In the genomic region with DNA sequence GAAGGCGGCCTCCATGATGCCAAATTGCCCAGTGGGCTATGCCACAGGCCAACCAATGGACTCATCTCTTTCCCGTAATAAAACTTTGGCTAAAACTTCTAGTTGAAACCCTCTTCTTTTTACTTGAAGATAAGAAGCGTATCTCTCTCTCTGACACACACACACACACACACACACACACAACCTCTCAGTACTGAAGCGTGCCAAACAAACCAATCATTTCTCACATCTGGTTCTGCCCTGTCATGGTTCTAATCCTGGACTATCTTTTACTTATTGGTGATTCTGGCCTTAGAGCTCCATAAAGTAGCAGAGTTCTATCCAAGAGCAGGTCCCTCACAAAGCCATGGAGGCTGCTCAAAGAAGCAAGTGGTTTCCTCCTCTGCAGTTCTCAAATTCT, we compare ENCODE assay signal across 1 cellular context.
TF ChIP-seq lines count a peak whose summit lies in the region.

No MANE protein-coding gene starts in this region.

TF ChIP-seq in K562, 482 proteins besides CTCF, POLR2A, EP300 and RAD21 (continued from another document):
- TF ChIP-seq, protein P1, sequence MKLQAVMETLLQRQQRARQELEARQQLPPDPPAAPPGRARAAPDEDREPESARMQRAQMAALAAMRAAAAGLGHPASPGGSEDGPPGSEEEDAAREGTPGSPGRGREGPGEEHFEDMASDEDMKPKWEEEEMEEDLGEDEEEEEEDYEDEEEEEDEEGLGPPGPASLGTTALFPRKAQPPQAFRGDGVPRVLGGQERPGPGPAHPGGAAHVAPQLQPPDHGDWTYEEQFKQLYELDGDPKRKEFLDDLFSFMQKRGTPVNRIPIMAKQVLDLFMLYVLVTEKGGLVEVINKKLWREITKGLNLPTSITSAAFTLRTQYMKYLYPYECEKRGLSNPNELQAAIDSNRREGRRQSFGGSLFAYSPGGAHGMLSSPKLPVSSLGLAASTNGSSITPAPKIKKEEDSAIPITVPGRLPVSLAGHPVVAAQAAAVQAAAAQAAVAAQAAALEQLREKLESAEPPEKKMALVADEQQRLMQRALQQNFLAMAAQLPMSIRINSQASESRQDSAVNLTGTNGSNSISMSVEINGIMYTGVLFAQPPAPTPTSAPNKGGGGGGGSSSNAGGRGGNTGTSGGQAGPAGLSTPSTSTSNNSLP (IDR thresholded peaks at IDR 0.05; ENCODE audit: borderline replicate concordance, low read depth, low read length): no peak
- TF ChIP-seq, protein P2, sequence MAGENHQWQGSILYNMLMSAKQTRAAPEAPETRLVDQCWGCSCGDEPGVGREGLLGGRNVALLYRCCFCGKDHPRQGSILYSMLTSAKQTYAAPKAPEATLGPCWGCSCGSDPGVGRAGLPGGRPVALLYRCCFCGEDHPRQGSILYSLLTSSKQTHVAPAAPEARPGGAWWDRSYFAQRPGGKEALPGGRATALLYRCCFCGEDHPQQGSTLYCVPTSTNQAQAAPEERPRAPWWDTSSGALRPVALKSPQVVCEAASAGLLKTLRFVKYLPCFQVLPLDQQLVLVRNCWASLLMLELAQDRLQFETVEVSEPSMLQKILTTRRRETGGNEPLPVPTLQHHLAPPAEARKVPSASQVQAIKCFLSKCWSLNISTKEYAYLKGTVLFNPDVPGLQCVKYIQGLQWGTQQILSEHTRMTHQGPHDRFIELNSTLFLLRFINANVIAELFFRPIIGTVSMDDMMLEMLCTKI (IDR thresholded peaks at IDR 0.05; ENCODE audit: partially characterized antibody): no peak
- TF ChIP-seq, protein P3, sequence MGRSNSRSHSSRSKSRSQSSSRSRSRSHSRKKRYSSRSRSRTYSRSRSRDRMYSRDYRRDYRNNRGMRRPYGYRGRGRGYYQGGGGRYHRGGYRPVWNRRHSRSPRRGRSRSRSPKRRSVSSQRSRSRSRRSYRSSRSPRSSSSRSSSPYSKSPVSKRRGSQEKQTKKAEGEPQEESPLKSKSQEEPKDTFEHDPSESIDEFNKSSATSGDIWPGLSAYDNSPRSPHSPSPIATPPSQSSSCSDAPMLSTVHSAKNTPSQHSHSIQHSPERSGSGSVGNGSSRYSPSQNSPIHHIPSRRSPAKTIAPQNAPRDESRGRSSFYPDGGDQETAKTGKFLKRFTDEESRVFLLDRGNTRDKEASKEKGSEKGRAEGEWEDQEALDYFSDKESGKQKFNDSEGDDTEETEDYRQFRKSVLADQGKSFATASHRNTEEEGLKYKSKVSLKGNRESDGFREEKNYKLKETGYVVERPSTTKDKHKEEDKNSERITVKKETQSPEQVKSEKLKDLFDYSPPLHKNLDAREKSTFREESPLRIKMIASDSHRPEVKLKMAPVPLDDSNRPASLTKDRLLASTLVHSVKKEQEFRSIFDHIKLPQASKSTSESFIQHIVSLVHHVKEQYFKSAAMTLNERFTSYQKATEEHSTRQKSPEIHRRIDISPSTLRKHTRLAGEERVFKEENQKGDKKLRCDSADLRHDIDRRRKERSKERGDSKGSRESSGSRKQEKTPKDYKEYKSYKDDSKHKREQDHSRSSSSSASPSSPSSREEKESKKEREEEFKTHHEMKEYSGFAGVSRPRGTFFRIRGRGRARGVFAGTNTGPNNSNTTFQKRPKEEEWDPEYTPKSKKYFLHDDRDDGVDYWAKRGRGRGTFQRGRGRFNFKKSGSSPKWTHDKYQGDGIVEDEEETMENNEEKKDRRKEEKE (IDR thresholded peaks at IDR 0.05; ENCODE audit: borderline replicate concordance in 1 of 2, control insufficient read depth in 1 of 2, low read depth in 2 of 2, low read length in 1 of 2): no peak
- TF ChIP-seq POLR2AphosphoS5 (IDR thresholded peaks at IDR 0.05; ENCODE audit: control insufficient read depth, insufficient read depth, low read depth, low read length): no peak
- peak; percentile 72 for TF ChIP-seq BHLHE40 (IDR thresholded peaks at IDR 0.05; ENCODE audit: low read length)
- no peak for TF ChIP-seq FOS (IDR thresholded peaks at IDR 0.05; ENCODE audit: extremely low read depth, insufficient read length)
- TF ChIP-seq, protein P4, sequence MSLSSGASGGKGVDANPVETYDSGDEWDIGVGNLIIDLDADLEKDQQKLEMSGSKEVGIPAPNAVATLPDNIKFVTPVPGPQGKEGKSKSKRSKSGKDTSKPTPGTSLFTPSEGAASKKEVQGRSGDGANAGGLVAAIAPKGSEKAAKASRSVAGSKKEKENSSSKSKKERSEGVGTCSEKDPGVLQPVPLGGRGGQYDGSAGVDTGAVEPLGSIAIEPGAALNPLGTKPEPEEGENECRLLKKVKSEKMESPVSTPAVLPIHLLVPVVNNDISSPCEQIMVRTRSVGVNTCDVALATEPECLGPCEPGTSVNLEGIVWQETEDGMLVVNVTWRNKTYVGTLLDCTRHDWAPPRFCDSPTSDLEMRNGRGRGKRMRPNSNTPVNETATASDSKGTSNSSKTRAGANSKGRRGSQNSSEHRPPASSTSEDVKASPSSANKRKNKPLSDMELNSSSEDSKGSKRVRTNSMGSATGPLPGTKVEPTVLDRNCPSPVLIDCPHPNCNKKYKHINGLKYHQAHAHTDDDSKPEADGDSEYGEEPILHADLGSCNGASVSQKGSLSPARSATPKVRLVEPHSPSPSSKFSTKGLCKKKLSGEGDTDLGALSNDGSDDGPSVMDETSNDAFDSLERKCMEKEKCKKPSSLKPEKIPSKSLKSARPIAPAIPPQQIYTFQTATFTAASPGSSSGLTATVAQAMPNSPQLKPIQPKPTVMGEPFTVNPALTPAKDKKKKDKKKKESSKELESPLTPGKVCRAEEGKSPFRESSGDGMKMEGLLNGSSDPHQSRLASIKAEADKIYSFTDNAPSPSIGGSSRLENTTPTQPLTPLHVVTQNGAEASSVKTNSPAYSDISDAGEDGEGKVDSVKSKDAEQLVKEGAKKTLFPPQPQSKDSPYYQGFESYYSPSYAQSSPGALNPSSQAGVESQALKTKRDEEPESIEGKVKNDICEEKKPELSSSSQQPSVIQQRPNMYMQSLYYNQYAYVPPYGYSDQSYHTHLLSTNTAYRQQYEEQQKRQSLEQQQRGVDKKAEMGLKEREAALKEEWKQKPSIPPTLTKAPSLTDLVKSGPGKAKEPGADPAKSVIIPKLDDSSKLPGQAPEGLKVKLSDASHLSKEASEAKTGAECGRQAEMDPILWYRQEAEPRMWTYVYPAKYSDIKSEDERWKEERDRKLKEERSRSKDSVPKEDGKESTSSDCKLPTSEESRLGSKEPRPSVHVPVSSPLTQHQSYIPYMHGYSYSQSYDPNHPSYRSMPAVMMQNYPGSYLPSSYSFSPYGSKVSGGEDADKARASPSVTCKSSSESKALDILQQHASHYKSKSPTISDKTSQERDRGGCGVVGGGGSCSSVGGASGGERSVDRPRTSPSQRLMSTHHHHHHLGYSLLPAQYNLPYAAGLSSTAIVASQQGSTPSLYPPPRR (CRISPR knock-in tag; IDR thresholded peaks at IDR 0.05; ENCODE audit: borderline replicate concordance): no peak
- no peak for TF ChIP-seq NFXL1 (CRISPR knock-in tag; IDR thresholded peaks at IDR 0.05)
- TF ChIP-seq NFE2 (IDR thresholded peaks at IDR 0.05; ENCODE audit: low read depth): peak; percentile 49; the same call in 1 of the 2 replicates
- TF ChIP-seq, protein P5, sequence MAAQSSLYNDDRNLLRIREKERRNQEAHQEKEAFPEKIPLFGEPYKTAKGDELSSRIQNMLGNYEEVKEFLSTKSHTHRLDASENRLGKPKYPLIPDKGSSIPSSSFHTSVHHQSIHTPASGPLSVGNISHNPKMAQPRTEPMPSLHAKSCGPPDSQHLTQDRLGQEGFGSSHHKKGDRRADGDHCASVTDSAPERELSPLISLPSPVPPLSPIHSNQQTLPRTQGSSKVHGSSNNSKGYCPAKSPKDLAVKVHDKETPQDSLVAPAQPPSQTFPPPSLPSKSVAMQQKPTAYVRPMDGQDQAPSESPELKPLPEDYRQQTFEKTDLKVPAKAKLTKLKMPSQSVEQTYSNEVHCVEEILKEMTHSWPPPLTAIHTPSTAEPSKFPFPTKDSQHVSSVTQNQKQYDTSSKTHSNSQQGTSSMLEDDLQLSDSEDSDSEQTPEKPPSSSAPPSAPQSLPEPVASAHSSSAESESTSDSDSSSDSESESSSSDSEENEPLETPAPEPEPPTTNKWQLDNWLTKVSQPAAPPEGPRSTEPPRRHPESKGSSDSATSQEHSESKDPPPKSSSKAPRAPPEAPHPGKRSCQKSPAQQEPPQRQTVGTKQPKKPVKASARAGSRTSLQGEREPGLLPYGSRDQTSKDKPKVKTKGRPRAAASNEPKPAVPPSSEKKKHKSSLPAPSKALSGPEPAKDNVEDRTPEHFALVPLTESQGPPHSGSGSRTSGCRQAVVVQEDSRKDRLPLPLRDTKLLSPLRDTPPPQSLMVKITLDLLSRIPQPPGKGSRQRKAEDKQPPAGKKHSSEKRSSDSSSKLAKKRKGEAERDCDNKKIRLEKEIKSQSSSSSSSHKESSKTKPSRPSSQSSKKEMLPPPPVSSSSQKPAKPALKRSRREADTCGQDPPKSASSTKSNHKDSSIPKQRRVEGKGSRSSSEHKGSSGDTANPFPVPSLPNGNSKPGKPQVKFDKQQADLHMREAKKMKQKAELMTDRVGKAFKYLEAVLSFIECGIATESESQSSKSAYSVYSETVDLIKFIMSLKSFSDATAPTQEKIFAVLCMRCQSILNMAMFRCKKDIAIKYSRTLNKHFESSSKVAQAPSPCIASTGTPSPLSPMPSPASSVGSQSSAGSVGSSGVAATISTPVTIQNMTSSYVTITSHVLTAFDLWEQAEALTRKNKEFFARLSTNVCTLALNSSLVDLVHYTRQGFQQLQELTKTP (IDR thresholded peaks at IDR 0.05; ENCODE audit: low read depth in 1 of 2, partially characterized antibody in 2 of 2): no peak
- TF ChIP-seq ZNF197 (CRISPR knock-in tag; IDR thresholded peaks at IDR 0.05; ENCODE audit: low read depth): no peak
- TF ChIP-seq, protein P6, sequence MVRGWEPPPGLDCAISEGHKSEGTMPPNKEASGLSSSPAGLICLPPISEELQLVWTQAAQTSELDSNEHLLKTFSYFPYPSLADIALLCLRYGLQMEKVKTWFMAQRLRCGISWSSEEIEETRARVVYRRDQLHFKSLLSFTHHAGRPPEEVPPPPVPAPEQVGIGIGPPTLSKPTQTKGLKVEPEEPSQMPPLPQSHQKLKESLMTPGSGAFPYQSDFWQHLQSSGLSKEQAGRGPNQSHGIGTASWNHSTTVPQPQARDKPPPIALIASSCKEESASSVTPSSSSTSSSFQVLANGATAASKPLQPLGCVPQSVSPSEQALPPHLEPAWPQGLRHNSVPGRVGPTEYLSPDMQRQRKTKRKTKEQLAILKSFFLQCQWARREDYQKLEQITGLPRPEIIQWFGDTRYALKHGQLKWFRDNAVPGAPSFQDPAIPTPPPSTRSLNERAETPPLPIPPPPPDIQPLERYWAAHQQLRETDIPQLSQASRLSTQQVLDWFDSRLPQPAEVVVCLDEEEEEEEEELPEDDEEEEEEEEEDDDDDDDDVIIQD (CRISPR knock-in tag; IDR thresholded peaks at IDR 0.05): no peak
- no peak for TF ChIP-seq PHTF2 (CRISPR knock-in tag; IDR thresholded peaks at IDR 0.05)
- TF ChIP-seq TAL1 (IDR thresholded peaks at IDR 0.05): peak; percentile 10; the same call in 1 of the 2 replicates
- no peak for TF ChIP-seq MYC (IDR thresholded peaks at IDR 0.05; ENCODE audit: low read depth, low read length)
- no peak for TF ChIP-seq MYC (CRISPR knock-in tag; IDR thresholded peaks at IDR 0.05; ENCODE audit: borderline replicate concordance, low read depth)
- TF ChIP-seq NCOR1 (IDR thresholded peaks at IDR 0.05): 0 out of 2 replicates have a peak, but pooled peaks have one; percentile 26
- no peak for TF ChIP-seq BMI1 (IDR thresholded peaks at IDR 0.05; ENCODE audit: low read length)
- TF ChIP-seq ZNF316 (IDR thresholded peaks at IDR 0.05): peak; percentile 6; the same call in 1 of the 2 replicates
- TF ChIP-seq ZNF431 (CRISPR knock-in tag; IDR thresholded peaks at IDR 0.05): no peak
- TF ChIP-seq, protein P7, sequence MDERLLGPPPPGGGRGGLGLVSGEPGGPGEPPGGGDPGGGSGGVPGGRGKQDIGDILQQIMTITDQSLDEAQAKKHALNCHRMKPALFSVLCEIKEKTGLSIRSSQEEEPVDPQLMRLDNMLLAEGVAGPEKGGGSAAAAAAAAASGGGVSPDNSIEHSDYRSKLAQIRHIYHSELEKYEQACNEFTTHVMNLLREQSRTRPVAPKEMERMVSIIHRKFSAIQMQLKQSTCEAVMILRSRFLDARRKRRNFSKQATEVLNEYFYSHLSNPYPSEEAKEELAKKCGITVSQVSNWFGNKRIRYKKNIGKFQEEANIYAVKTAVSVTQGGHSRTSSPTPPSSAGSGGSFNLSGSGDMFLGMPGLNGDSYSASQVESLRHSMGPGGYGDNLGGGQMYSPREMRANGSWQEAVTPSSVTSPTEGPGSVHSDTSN (CRISPR knock-in tag; IDR thresholded peaks at IDR 0.05; ENCODE audit: low read depth): no peak
- TF ChIP-seq, protein P7 (tag; conservative IDR thresholded peaks at IDR 0.05; ENCODE audit: low read depth): peak; percentile 26; the same call in 1 of the 2 replicates
- TF ChIP-seq CBFA2T2 (conservative IDR thresholded peaks at IDR 0.05): 0 out of 2 replicates have a peak, but pooled peaks have one; percentile 26
- peak; percentile 28 for TF ChIP-seq DPF2 (IDR thresholded peaks at IDR 0.05)
- no peak for TF ChIP-seq ZNF695 (CRISPR knock-in tag; IDR thresholded peaks at IDR 0.05)
- TF ChIP-seq C11orf30 (IDR thresholded peaks at IDR 0.05; ENCODE audit: low read depth): peak; percentile 28; the same call in 1 of the 2 replicates
- TF ChIP-seq ZKSCAN3 (CRISPR knock-in tag; IDR thresholded peaks at IDR 0.05): no peak
- no peak for TF ChIP-seq ZNF57 (CRISPR knock-in tag; IDR thresholded peaks at IDR 0.05)
TF ChIP-seq in K562: peak in this region for 13.
